Comparison of ENCODE assay signal across 26 cellular contexts in genomic region chr4:101678180-101678579, GRCh38.
DNase-seq lines count a peak whose midpoint lies in the region.
"Had no signal": no experiment of that assay in that cellular context is flagged by ENCODE, and none has a peak within 500 bp of the region (broad histone marks: within the 10 kb centered on the region; RNA-seq: fewer than 3 reads in every experiment).

No MANE protein-coding gene starts in this region.

- H3K9ac ChIP-seq in mesenchymal stem cell (ENCODE audit: low read length), result peak overlapping the region; percentile 72

- H3K4me1 Mint-ChIP-seq in activated naive CD8-positive, alpha-beta T cell treated with anti-CD3 and anti-CD28 coated beads for 36 hours, result no peaks in the 10 kb centered on the region
- H3K4me1 Mint-ChIP-seq: activated naive CD4-positive, alpha-beta T cell treated with anti-CD3 and anti-CD28 coated beads, Interleukin-2, amount 10 ng/mL, durations not matched to agents 7 days and 5 days; B cell; T-cell had no signal

- H2BK120ac ChIP-seq in mesenchymal stem cell (ENCODE audit: low read depth, low read length), result no peak overlapping the region

- no peak overlapping the region for H3K4me2 ChIP-seq in mesenchymal stem cell (ENCODE audit: low read length, poor library complexity, severe bottlenecking)

- 38% methylated on average over 3 of the region's 3 CpGs for WGBS in mesenchymal stem cell

- H3K36me3 Mint-ChIP-seq in activated naive CD8-positive, alpha-beta T cell treated with anti-CD3 and anti-CD28 coated beads for 36 hours, result no peaks in the 10 kb centered on the region
- H3K36me3 Mint-ChIP-seq: activated naive CD4-positive, alpha-beta T cell treated with anti-CD3 and anti-CD28 coated beads, Interleukin-2, amount 10 ng/mL, durations not matched to agents 7 days and 5 days; T-cell had no signal

- H2AK5ac ChIP-seq in mesenchymal stem cell (ENCODE audit: low read length, severe bottlenecking), result no peak overlapping the region

- H2AFZ ChIP-seq in mesenchymal stem cell (ENCODE audit: low read depth, low read length), result no peak overlapping the region

- DNase-seq in DMS53 (lab: John Stamatoyannopoulos, UW) (peak; percentile 0), DMS53 treated with DMSO at 0.1 percent for 48 hours (lab: John Stamatoyannopoulos, UW; ENCODE audit: unreplicated experiment) (no peak), HT1080 (ENCODE audit: low read depth) (peak; percentile 10), RPMI7951 (ENCODE audit: low read depth) (peak; percentile 23), mesenchymal stem cell (peak; percentile 9), NCI-H187 treated with DMSO at 0.1 percent for 48 hours (lab: John Stamatoyannopoulos, UW) (no peak), midbrain (lab: John Stamatoyannopoulos, UW) (no peak)
- no peak for DNase-seq in activated naive CD8-positive, alpha-beta T cell treated with anti-CD3 and anti-CD28 coated beads for 36 hours
- DNase-seq: activated CD4-positive, alpha-beta T cell treated with anti-CD3 and anti-CD28 coated beads for 1 hour; activated naive CD4-positive, alpha-beta T cell treated with anti-CD3 and anti-CD28 coated beads, Interleukin-2, amount 10 ng/mL, durations not matched to agents 7 days and 5 days; activated T-cell treated with anti-CD3 and anti-CD28 coated beads, Interleukin-2, amount 50 U/mL, for 72 hours; Caco-2; caudate nucleus; dorsolateral prefrontal cortex; gastrocnemius medialis; hypothalamus; NCI-H1436; NCI-H2171 treated with DMSO at 0.1 percent for 48 hours; SHP77; T-cell; upper lobe of left lung had no signal

- no peaks in the 10 kb centered on the region for H3K79me1 ChIP-seq in mesenchymal stem cell (replicated peaks; ENCODE audit: low read length, poor library complexity, severe bottlenecking)

- no peak overlapping the region for H2BK12ac ChIP-seq in mesenchymal stem cell (ENCODE audit: low read length in 2 of 2)

- H2BK5ac ChIP-seq in mesenchymal stem cell (ENCODE audit: low read depth, low read length, poor library complexity, severe bottlenecking), result no peak overlapping the region

- no peaks in the 10 kb centered on the region for H3K4me1 ChIP-seq in mesenchymal stem cell (ENCODE audit: control insufficient read depth, insufficient read depth, low read depth, low read length)
- H3K4me1 ChIP-seq: ascending aorta, Caco-2, gastrocnemius medialis, HAP-1, prostate gland, upper lobe of left lung had no signal

- H3K27ac ChIP-seq in mesenchymal stem cell (ENCODE audit: low read length, poor library complexity, severe bottlenecking), result no peak overlapping the region
- H3K27ac ChIP-seq: 22Rv1, ascending aorta, dorsolateral prefrontal cortex, gastrocnemius medialis, prostate gland, upper lobe of left lung had no signal

- no peak overlapping the region for H3K14ac ChIP-seq in mesenchymal stem cell (ENCODE audit: low read length in 2 of 2)

- H4K91ac ChIP-seq in mesenchymal stem cell (ENCODE audit: low read length), result no peak overlapping the region

- H3K4ac ChIP-seq in mesenchymal stem cell (ENCODE audit: low read depth in 1 of 2, low read length in 2 of 2), result no peak overlapping the region

- no peak overlapping the region for H3K27ac Mint-ChIP-seq in activated naive CD8-positive, alpha-beta T cell treated with anti-CD3 and anti-CD28 coated beads for 36 hours
- H3K27ac Mint-ChIP-seq: activated naive CD4-positive, alpha-beta T cell treated with anti-CD3 and anti-CD28 coated beads, Interleukin-2, amount 10 ng/mL, durations not matched to agents 7 days and 5 days; activated T-cell treated with anti-CD3 and anti-CD28 coated beads, Interleukin-2, amount 50 U/mL, for 72 hours; B cell; T-cell had no signal

- H2BK15ac ChIP-seq in mesenchymal stem cell (ENCODE audit: low read depth, poor library complexity, severe bottlenecking), result no peak overlapping the region

- H3K9me3 Mint-ChIP-seq in activated naive CD8-positive, alpha-beta T cell treated with anti-CD3 and anti-CD28 coated beads for 36 hours, result no peaks in the 10 kb centered on the region
- H3K9me3 Mint-ChIP-seq: activated naive CD4-positive, alpha-beta T cell treated with anti-CD3 and anti-CD28 coated beads, Interleukin-2, amount 10 ng/mL, durations not matched to agents 7 days and 5 days; activated T-cell treated with anti-CD3 and anti-CD28 coated beads, Interleukin-2, amount 50 U/mL, for 72 hours had no signal

- H4K8ac ChIP-seq in mesenchymal stem cell (ENCODE audit: low read length), result no peak overlapping the region

- no peaks in the 10 kb centered on the region for H3K9me3 ChIP-seq in mesenchymal stem cell (ENCODE audit: control insufficient read depth, low read length)
- H3K9me3 ChIP-seq: ascending aorta, gastrocnemius medialis, HAP-1, prostate gland had no signal

- H3K36me3 ChIP-seq in mesenchymal stem cell (ENCODE audit: control insufficient read depth in 1 of 2, insufficient read depth in 2 of 2, low read depth in 1 of 2, low read length in 2 of 2), result no peaks in the 10 kb centered on the region
- H3K36me3 ChIP-seq: ascending aorta, gastrocnemius medialis, HAP-1, prostate gland, upper lobe of left lung had no signal

- H3K4me3 Mint-ChIP-seq in activated naive CD8-positive, alpha-beta T cell treated with anti-CD3 and anti-CD28 coated beads for 36 hours, result no peak overlapping the region
- H3K4me3 Mint-ChIP-seq: activated naive CD4-positive, alpha-beta T cell treated with anti-CD3 and anti-CD28 coated beads, Interleukin-2, amount 10 ng/mL, durations not matched to agents 7 days and 5 days; activated T-cell treated with anti-CD3 and anti-CD28 coated beads, Interleukin-2, amount 50 U/mL, for 72 hours; B cell; T-cell had no signal

- H3K27me3 ChIP-seq in mesenchymal stem cell (ENCODE audit: control insufficient read depth in 1 of 2, insufficient read depth in 1 of 2, low read length in 2 of 2), result no peaks in the 10 kb centered on the region
- H3K27me3 ChIP-seq: ascending aorta, dorsolateral prefrontal cortex, gastrocnemius medialis, upper lobe of left lung had no signal

- no peak overlapping the region for H3K23ac ChIP-seq in mesenchymal stem cell (ENCODE audit: low read length in 2 of 2)

- no peaks in the 10 kb centered on the region for H3K27me3 Mint-ChIP-seq in activated naive CD8-positive, alpha-beta T cell treated with anti-CD3 and anti-CD28 coated beads for 36 hours
- H3K27me3 Mint-ChIP-seq: activated naive CD4-positive, alpha-beta T cell treated with anti-CD3 and anti-CD28 coated beads, Interleukin-2, amount 10 ng/mL, durations not matched to agents 7 days and 5 days; B cell had no signal

- no peak overlapping the region for H3K4me3 ChIP-seq in mesenchymal stem cell (ENCODE audit: insufficient read depth in 1 of 2, low read depth in 1 of 2, low read length in 2 of 2)
- H3K4me3 ChIP-seq: ascending aorta, dorsolateral prefrontal cortex, gastrocnemius medialis, HAP-1, prostate gland, upper lobe of left lung had no signal

- H3K18ac ChIP-seq in mesenchymal stem cell (ENCODE audit: low read depth in 1 of 2, low read length in 2 of 2), result no peak overlapping the region

Comparison
In these comparisons a context has a peak if more than half of its experiments do, and no peak if none do; other contexts are left out.
1. DNase-seq: peak in DMS53 (single experiment), HT1080 (single experiment), RPMI7951 (single experiment) and mesenchymal stem cell (single experiment); none in DMS53 treated with DMSO at 0.1 percent for 48 hours (single experiment), activated naive CD8-positive, alpha-beta T cell treated with anti-CD3 and anti-CD28 coated beads for 36 hours (single experiment), NCI-H187 treated with DMSO at 0.1 percent for 48 hours (single experiment) and midbrain (single experiment).